ENCODE assay signal across 26 cellular contexts in genomic region chr12:129854591-129854990, GRCh38. TPM values are rescaled to one million over a fixed set of nuclear protein-coding genes. Genes with fewer than 3 reads are reported as not detected.
"Had no signal": no experiment of that assay in that cellular context is flagged by ENCODE, and none has a peak within 500 bp of the region (broad histone marks: within the 10 kb centered on the region; RNA-seq: fewer than 3 reads in every experiment).

No MANE protein-coding gene starts in this region.

- H3K27me3 ChIP-seq: gastrocnemius medialis, tibial artery, upper lobe of right lung, vagina had no signal

- H3K27ac ChIP-seq: coronary artery, gastrocnemius medialis, left ventricle myocardium inferior, lower lobe of right lung, right lobe of liver, tibial artery, upper lobe of right lung, vagina had no signal

- ATAC-seq: esophagus mucosa; gastrocnemius medialis; left cardiac atrium; lower lobe of right lung; right lobe of liver; stimulated activated effector memory CD8-positive, alpha-beta T cell treated with anti-CD3 and anti-CD28 coated beads, Interleukin-12 subunit alpha, Interleukin-12 subunit beta, amount 100 ng/mL, for 72 hours; stimulated activated naive CD8-positive, alpha-beta T cell treated with anti-CD3 and anti-CD28 coated beads, Interleukin-15, Interleukin-2, amounts not matched to agents 100 U/mL and 50 U/mL, for 24 hours; upper lobe of right lung had no signal

- H3K4me1 Mint-ChIP-seq: immature natural killer cell; memory B cell; stimulated activated effector memory CD8-positive, alpha-beta T cell treated with anti-CD3 and anti-CD28 coated beads, Interleukin-12 subunit alpha, Interleukin-12 subunit beta, amount 100 ng/mL, for 72 hours had no signal

- H3K27me3 Mint-ChIP-seq: memory B cell had no signal

- H3K4me3 Mint-ChIP-seq: immature natural killer cell; memory B cell; mesothelial cell of epicardium; nephron; stimulated activated effector memory CD8-positive, alpha-beta T cell treated with anti-CD3 and anti-CD28 coated beads, Interleukin-12 subunit alpha, Interleukin-12 subunit beta, amount 100 ng/mL, for 72 hours had no signal

- H3K9me3 Mint-ChIP-seq: immature natural killer cell; memory B cell; mesothelial cell of epicardium; nephron; stimulated activated effector memory CD8-positive, alpha-beta T cell treated with anti-CD3 and anti-CD28 coated beads, Interleukin-12 subunit alpha, Interleukin-12 subunit beta, amount 100 ng/mL, for 72 hours had no signal

- DNase-seq: effector CD8-positive, alpha-beta T cell; gastrocnemius medialis; glutamatergic neuron; immature natural killer cell; kidney; left cardiac atrium; left ventricle myocardium inferior; lower lobe of right lung; retina; right lobe of liver; stimulated activated CD4-positive, alpha-beta T cell treated with anti-CD3 and anti-CD28 coated beads, Interleukin-4, amount 100 ng/mL, for 1 hour; stimulated activated CD8-positive, alpha-beta memory T cell treated with anti-CD3 and anti-CD28 coated beads, Interleukin-4, amount 100 ng/mL, for 48 hours; stimulated activated naive CD8-positive, alpha-beta T cell treated with anti-CD3 and anti-CD28 coated beads, Interleukin-15, Interleukin-2, amounts not matched to agents 100 U/mL and 50 U/mL, for 24 hours; tibial artery; upper lobe of right lung had no signal

- H3K36me3 Mint-ChIP-seq: immature natural killer cell; memory B cell; mesothelial cell of epicardium; stimulated activated effector memory CD8-positive, alpha-beta T cell treated with anti-CD3 and anti-CD28 coated beads, Interleukin-12 subunit alpha, Interleukin-12 subunit beta, amount 100 ng/mL, for 72 hours had no signal

- H3K9me3 ChIP-seq: gastrocnemius medialis, left ventricle myocardium inferior, lower lobe of right lung, right lobe of liver, tibial artery, upper lobe of right lung, vagina had no signal

- H3K27ac Mint-ChIP-seq: immature natural killer cell; memory B cell; mesothelial cell of epicardium; nephron; progenitor cell of endocrine pancreas; stimulated activated effector memory CD8-positive, alpha-beta T cell treated with anti-CD3 and anti-CD28 coated beads, Interleukin-12 subunit alpha, Interleukin-12 subunit beta, amount 100 ng/mL, for 72 hours had no signal

- H3K4me3 ChIP-seq: coronary artery, gastrocnemius medialis, left ventricle myocardium inferior, lower lobe of right lung, right lobe of liver, tibial artery, upper lobe of right lung, vagina had no signal

- H3K4me1 ChIP-seq: gastrocnemius medialis, left ventricle myocardium inferior, lower lobe of right lung, right lobe of liver, tibial artery, upper lobe of right lung, vagina had no signal

- H3K36me3 ChIP-seq: gastrocnemius medialis, left ventricle myocardium inferior, lower lobe of right lung, right lobe of liver, tibial artery, upper lobe of right lung, vagina had no signal

RNA-seq across cellular contexts. Expression of gene TMEM132D, which starts 49.2 kb away (rescaled TPM):
- total RNA-seq: dermis microvascular lymphatic vessel endothelial cell, esophagus mucosa, fibroblast of lung, gastrocnemius medialis, left ventricle myocardium inferior, osteoblast, vagina had no signal
- polyA plus RNA-seq: fibroblast of lung had no signal
